ENCODE assay signal across 9 cellular contexts in the genomic region with DNA sequence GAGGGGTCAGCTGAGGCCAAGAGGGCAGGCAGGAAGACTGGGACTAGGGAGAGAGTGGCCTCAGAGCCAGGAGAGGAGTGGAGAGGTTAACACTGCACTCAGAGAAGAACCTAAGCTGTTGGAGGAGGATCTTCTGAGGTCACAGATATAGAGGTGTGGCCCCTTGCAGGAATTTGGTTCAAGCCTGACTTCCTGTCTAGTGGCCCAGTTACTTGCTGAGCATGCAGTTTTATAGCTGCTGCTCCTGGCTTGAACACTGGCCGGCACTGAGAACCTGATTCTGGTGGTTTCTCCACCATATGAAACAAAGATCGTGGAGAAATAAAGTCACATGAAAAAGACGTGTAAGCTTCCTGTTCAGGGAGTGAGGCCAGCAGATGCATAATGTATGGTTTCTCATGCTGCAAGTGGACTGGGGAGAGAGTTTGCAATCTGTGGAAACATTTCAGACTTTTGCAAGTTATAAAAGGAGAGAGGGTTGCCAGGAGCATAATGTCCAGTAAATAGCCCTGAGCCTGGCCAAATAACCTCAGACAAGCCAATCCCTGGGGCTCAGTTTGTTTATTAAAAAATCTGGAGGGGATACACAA.
DNase-seq lines count a peak whose midpoint lies in the region; ATAC-seq lines count a peak whose summit lies in the region.
"Had no signal": no experiment of that assay in that cellular context is flagged by ENCODE, and none has a peak within 500 bp of the region (broad histone marks: within the 10 kb centered on the region; RNA-seq: fewer than 3 reads in every experiment).

No MANE protein-coding gene starts in this region.

- in situ Hi-C loops in SK-MEL-5 (cut with HindIII; ENCODE audit: low pct_unique_long_range_greater_than_20kb, low sequenced_read_pairs): no loop called here

- DNase-seq in SK-MEL-5 (ENCODE audit: low read depth, low spot score): peak; percentile 13
- peak; percentile 45 for DNase-seq in glomerular visceral epithelial cell (ENCODE audit: extremely low spot score)
- peak in 8 of 49 donors; percentile 4 to 49 (median 12) for DNase-seq in substantia nigra (lab: John Stamatoyannopoulos, UW)
- DNase-seq in cerebellar cortex (ENCODE audit: low spot score): no peak
- no peak for DNase-seq in middle frontal gyrus (ENCODE audit: extremely low spot score, low spot score)
- DNase-seq in stimulated activated CD4-positive, alpha-beta T cell treated with anti-CD3 and anti-CD28 coated beads, Interleukin-1b, Interleukin-23, amount 100 ng/mL, for 48 hours: no peak

- ATAC-seq in GM18502 (IDR thresholded peaks at IDR 0.05; ENCODE audit: poor library complexity, unreplicated experiment): peak; percentile 84
- peak; percentile 65 for ATAC-seq in GM21825 (IDR thresholded peaks at IDR 0.05; ENCODE audit: unreplicated experiment)

- H3K27ac ChIP-seq in substantia nigra (ENCODE audit: low read depth, low read length, poor library complexity, severe bottlenecking): peak overlapping the region; percentile 51
- H3K27ac ChIP-seq: uterus had no signal

Comparison
In these comparisons a context has a peak if more than half of its experiments do, and no peak if none do; other contexts are left out.
1. DNase-seq: peak in SK-MEL-5 (single experiment) and glomerular visceral epithelial cell (single experiment); none in cerebellar cortex (single experiment), middle frontal gyrus (single experiment) and stimulated activated CD4-positive, alpha-beta T cell treated with anti-CD3 and anti-CD28 coated beads, Interleukin-1b, Interleukin-23, amount 100 ng/mL, for 48 hours (single experiment).